ENCODE assay signal across 20 cellular contexts in the genomic region with DNA sequence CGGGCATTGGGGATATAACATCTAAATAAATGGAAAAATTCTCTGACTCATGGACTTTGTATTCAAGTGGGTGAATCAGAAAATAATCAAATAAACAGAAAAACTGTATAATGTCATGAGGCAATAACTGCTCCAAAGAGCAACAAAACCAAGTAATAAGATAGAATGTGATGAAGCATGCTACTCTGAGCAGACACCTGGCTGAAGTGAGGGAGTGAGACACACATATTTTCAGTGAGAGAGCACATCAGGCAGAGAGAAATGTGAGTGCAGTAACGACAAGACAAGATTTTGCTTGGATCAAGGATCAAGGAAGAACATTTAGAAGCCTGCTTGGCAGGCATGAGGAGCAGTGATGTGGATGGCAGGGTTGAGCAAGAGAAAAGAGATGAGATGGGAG.
DNase-seq lines count a peak whose midpoint lies in the region; ATAC-seq and TF ChIP-seq lines count a peak whose summit lies in the region.
"Had no signal": no experiment of that assay in that cellular context is flagged by ENCODE, and none has a peak within 500 bp of the region (broad histone marks: within the 10 kb centered on the region; RNA-seq: fewer than 3 reads in every experiment).

No MANE protein-coding gene starts in this region.

- DNase-seq in AG20443 (ENCODE audit: low spot score): peak; percentile 15
- DNase-seq in HS-5 (ENCODE audit: low read depth): peak; percentile 42
- DNase-seq in amniotic epithelial cell (ENCODE audit: low read depth): peak; percentile 61
- DNase-seq in iris pigment epithelial cell (ENCODE audit: low read depth): peak; percentile 55
- no peak for DNase-seq in ascending aorta (ENCODE audit: low spot score in 2 of 2)
- no peak for DNase-seq in activated CD4-positive, alpha-beta T cell treated with anti-CD3 and anti-CD28 coated beads, Interleukin-2, amount 50 U/mL, for 1 hour
- DNase-seq in heart left ventricle: no peak
- no peak for DNase-seq in effector CD4-positive, alpha-beta T cell
- DNase-seq: activated CD4-positive, alpha-beta T cell treated with anti-CD3 and anti-CD28 coated beads for 4 hours; activated effector memory CD4-positive, alpha-beta T cell treated with Interleukin-2 at 50 U/mL for 16 hours; amniotic stem cell; CD8-positive, alpha-beta T cell; NCI-H1105 treated with DMSO at 0.1 percent for 48 hours; NCI-H526 treated with DMSO at 0.1 percent for 48 hours; occipital lobe; stimulated activated CD4-positive, alpha-beta T cell treated with anti-CD3 and anti-CD28 coated beads, Interleukin-1b, Interleukin-23, amount 100 ng/mL, for 48 hours; upper lobe of left lung had no signal

- intact Hi-C loops in ascending aorta (cut with DNase I) (no loop called here), heart left ventricle (cut with DNase I) (no loop called here)

- TF ChIP-seq CTCF in ascending aorta (IDR thresholded peaks at IDR 0.05) (no peak), heart left ventricle (IDR thresholded peaks at IDR 0.05) (no peak)

- ATAC-seq in heart left ventricle: no peak
- ATAC-seq: CD8-positive, alpha-beta T cell; gastroesophageal sphincter; sciatic nerve had no signal

- H3K27me3 ChIP-seq in ascending aorta (no peaks in the 10 kb centered on the region), heart left ventricle (no peaks in the 10 kb centered on the region)
- H3K27me3 ChIP-seq: gastroesophageal sphincter, upper lobe of left lung had no signal

- H3K36me3 ChIP-seq in ascending aorta (no peaks in the 10 kb centered on the region), heart left ventricle (no peaks in the 10 kb centered on the region)
- H3K36me3 ChIP-seq: gastroesophageal sphincter, upper lobe of left lung had no signal

- H3K27ac ChIP-seq in ascending aorta: no peak overlapping the region
- H3K27ac ChIP-seq in heart left ventricle: no peak overlapping the region
- H3K27ac ChIP-seq: gastroesophageal sphincter, SK-N-MC, upper lobe of left lung had no signal

- 76 to 83% (median 79%) methylated on average over 2 of the region's 2 CpGs for WGBS in heart left ventricle, 4 donors

- H3K4me3 ChIP-seq in ascending aorta (no peak overlapping the region), heart left ventricle (no peak overlapping the region)
- H3K4me3 ChIP-seq: gastroesophageal sphincter, SK-N-MC, upper lobe of left lung had no signal

- no peak for TF ChIP-seq POLR2A in heart left ventricle (IDR thresholded peaks at IDR 0.05)

- H3K9me3 ChIP-seq in ascending aorta (peaks cover 0 to 9% of the 10 kb centered on the region in 2 donors), heart left ventricle (peaks cover 0 to 18% (median 0%) of the 10 kb centered on the region in 12 donors)
- H3K9me3 ChIP-seq: upper lobe of left lung had no signal

- H3K4me1 ChIP-seq in ascending aorta: no peaks in the 10 kb centered on the region
- H3K4me1 ChIP-seq in heart left ventricle: no peaks in the 10 kb centered on the region
- H3K4me1 ChIP-seq: gastroesophageal sphincter, upper lobe of left lung had no signal

Comparison
In these comparisons a context has a peak if more than half of its experiments do, and no peak if none do; other contexts are left out.
1. DNase-seq: peak in AG20443 (single experiment), HS-5 (single experiment), amniotic epithelial cell (single experiment) and iris pigment epithelial cell (single experiment); none in ascending aorta (0 of 2), activated CD4-positive, alpha-beta T cell treated with anti-CD3 and anti-CD28 coated beads, Interleukin-2, amount 50 U/mL, for 1 hour (single experiment), heart left ventricle (0 of 5) and effector CD4-positive, alpha-beta T cell (single experiment).